ENCODE assay signal across 8 cellular contexts in the genomic region with DNA sequence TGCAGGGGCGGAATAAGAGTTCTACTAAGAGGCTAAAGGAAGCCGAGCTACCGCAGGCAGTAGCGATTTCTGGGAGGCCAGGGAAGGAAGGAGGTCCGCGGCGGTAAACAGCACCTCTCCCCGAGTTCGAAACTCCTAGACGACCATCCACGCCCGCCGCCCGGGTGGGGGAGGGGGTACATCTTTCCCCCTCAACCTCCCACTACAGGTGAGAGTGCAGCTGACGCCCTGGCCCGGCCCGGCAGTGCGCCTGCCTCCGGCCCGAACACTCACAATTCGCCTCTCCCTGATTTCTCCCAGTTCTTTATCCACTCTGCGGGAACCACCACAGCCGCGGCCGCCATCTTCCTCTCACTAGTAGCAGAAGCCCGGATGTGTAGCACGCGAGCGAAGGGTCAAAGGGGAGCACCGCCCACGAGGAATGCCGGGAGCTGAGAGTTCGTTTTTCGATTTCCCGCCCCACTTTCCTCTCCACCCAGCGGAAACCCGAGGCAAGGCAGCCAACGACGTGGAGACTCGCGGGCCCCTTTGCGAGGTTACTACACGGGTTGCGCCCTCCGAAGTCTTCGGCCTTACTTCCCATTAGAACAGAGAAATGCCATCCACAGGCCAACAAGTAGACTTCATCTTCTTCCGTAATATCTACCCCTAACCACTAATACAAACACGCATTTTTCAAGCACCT. TPM values are rescaled to one million over a fixed set of nuclear protein-coding genes. Genes with fewer than 3 reads are reported as not detected.
DNase-seq lines count a peak whose midpoint lies in the region; ATAC-seq and TF ChIP-seq lines count a peak whose summit lies in the region.

A gene with protein sequence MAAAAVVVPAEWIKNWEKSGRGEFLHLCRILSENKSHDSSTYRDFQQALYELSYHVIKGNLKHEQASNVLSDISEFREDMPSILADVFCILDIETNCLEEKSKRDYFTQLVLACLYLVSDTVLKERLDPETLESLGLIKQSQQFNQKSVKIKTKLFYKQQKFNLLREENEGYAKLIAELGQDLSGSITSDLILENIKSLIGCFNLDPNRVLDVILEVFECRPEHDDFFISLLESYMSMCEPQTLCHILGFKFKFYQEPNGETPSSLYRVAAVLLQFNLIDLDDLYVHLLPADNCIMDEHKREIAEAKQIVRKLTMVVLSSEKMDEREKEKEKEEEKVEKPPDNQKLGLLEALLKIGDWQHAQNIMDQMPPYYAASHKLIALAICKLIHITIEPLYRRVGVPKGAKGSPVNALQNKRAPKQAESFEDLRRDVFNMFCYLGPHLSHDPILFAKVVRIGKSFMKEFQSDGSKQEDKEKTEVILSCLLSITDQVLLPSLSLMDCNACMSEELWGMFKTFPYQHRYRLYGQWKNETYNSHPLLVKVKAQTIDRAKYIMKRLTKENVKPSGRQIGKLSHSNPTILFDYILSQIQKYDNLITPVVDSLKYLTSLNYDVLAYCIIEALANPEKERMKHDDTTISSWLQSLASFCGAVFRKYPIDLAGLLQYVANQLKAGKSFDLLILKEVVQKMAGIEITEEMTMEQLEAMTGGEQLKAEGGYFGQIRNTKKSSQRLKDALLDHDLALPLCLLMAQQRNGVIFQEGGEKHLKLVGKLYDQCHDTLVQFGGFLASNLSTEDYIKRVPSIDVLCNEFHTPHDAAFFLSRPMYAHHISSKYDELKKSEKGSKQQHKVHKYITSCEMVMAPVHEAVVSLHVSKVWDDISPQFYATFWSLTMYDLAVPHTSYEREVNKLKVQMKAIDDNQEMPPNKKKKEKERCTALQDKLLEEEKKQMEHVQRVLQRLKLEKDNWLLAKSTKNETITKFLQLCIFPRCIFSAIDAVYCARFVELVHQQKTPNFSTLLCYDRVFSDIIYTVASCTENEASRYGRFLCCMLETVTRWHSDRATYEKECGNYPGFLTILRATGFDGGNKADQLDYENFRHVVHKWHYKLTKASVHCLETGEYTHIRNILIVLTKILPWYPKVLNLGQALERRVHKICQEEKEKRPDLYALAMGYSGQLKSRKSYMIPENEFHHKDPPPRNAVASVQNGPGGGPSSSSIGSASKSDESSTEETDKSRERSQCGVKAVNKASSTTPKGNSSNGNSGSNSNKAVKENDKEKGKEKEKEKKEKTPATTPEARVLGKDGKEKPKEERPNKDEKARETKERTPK (N-terminal part only) (minus strand): TSS at position 374 of the 685 bp plus-strand sequence. CDS start 30 bp downstream, at position 344.

- intact Hi-C loops in naive thymus-derived CD4-positive, alpha-beta T cell (cut with micrococcal nuclease), result loop anchor here in 1 of 2 donors (2.0 to 10.0 kb wide), 3 partner anchors 228 to 612 kb away; partner anchors contain the start of genes SH2D1A and STAG2

- H3K4me3 Mint-ChIP-seq in naive thymus-derived CD4-positive, alpha-beta T cell, result peak within 1 kb of the TSS; percentile 84 to 98 (median 94)
- H3K4me3 Mint-ChIP-seq in stimulated activated naive B cell treated with anti-CD40 and anti-IgM and Interleukin-4, amounts not matched to agents 10 μg/mL and 1 μg/mL and 100 μg/mL, for 72 hours, result peak within 1 kb of the TSS; percentile 85 to 98

- H3K36me3 ChIP-seq in Karpas-422 (ENCODE audit: insufficient read depth, low read length) (peaks cover 5% of the 10 kb centered on the region), fibroblast of lung (ENCODE audit: control insufficient read depth, insufficient read depth, low read length) (no peaks in the 10 kb centered on the region)
- peaks cover 0 to 7% (median 0%) of the 10 kb centered on the region in 3 experiments for H3K36me3 ChIP-seq in naive thymus-derived CD4-positive, alpha-beta T cell (ENCODE audit: control insufficient read depth in 2 of 3, insufficient read depth in 3 of 3, low read length in 3 of 3)

- H3K4me3 ChIP-seq in Karpas-422 (ENCODE audit: low read length) (peak within 1 kb of the TSS; percentile 90), fibroblast of lung (replicated peaks in 1 of 4; ENCODE audit: control extremely low read depth in 1 of 4, insufficient read depth in 1 of 4, low read depth in 3 of 4, low read length in 4 of 4) (peak within 1 kb of the TSS; percentile 71 to 85 (median 78))
- H3K4me3 ChIP-seq in naive thymus-derived CD4-positive, alpha-beta T cell (ENCODE audit: low read length), result peak within 1 kb of the TSS; percentile 82

- peak within 1 kb of the TSS; percentile 70 for H3K4me2 ChIP-seq in Karpas-422 (ENCODE audit: low read depth, low read length, poor library complexity, severe bottlenecking)
- peak within 1 kb of the TSS; percentile 82 for H3K4me2 ChIP-seq in fibroblast of lung (ENCODE audit: extremely low read depth, insufficient read depth, low read length)

- peaks cover 54% of the 10 kb centered on the region for H3K79me2 ChIP-seq in Karpas-422 (ENCODE audit: low read length)
- H3K79me2 ChIP-seq in fibroblast of lung (ENCODE audit: control insufficient read depth, insufficient read depth, low read length), result peaks cover 50% of the 10 kb centered on the region

- CTCF ChIA-PET in naive thymus-derived CD4-positive, alpha-beta T cell (lab: Charles Lee), result no interaction called here

- H3K9me3 ChIP-seq in Karpas-422 (ENCODE audit: low read length), result no peaks in the 10 kb centered on the region
- no peaks in the 10 kb centered on the region for H3K9me3 ChIP-seq in fibroblast of lung (ENCODE audit: control insufficient read depth, insufficient read depth, low read depth, low read length)
- no peaks in the 10 kb centered on the region for H3K9me3 ChIP-seq in naive thymus-derived CD4-positive, alpha-beta T cell (ENCODE audit: control insufficient read depth in 2 of 3, low read length in 3 of 3)

- peaks cover 0 to 7% (median 0%) of the 10 kb centered on the region in 11 donors for H3K9me3 Mint-ChIP-seq in naive thymus-derived CD4-positive, alpha-beta T cell
- H3K9me3 Mint-ChIP-seq in stimulated activated naive B cell treated with anti-CD40 and anti-IgM and Interleukin-4, amounts not matched to agents 10 μg/mL and 1 μg/mL and 100 μg/mL, for 72 hours, result peaks cover 0 to 4% of the 10 kb centered on the region in 2 donors

- TF ChIP-seq CTCF in fibroblast of lung (conservative IDR thresholded peaks at IDR 0.05 in 1 of 2, IDR thresholded peaks at IDR 0.05 in 1 of 2; ENCODE audit: low read depth in 1 of 2, low read length in 2 of 2), result peak; percentile 36 to 44

- H3K4me1 Mint-ChIP-seq in naive thymus-derived CD4-positive, alpha-beta T cell, result peaks cover 14 to 49% (median 40%) of the 10 kb centered on the region in 7 donors
- H3K4me1 Mint-ChIP-seq in stimulated activated naive B cell treated with anti-CD40 and anti-IgM and Interleukin-4, amounts not matched to agents 10 μg/mL and 1 μg/mL and 100 μg/mL, for 72 hours, result peaks cover 5 to 20% of the 10 kb centered on the region in 2 donors

- H3K4me1 ChIP-seq in Karpas-422 (ENCODE audit: low read length) (peaks cover 30% of the 10 kb centered on the region), fibroblast of lung (ENCODE audit: control insufficient read depth, extremely low read depth, insufficient read depth, low read length) (no peaks in the 10 kb centered on the region)
- peaks cover 0 to 9% of the 10 kb centered on the region in 2 donors for H3K4me1 ChIP-seq in naive thymus-derived CD4-positive, alpha-beta T cell (ENCODE audit: control insufficient read depth in 2 of 2, insufficient read depth in 2 of 2, low read length in 2 of 2)

- H3K27ac Mint-ChIP-seq in naive thymus-derived CD4-positive, alpha-beta T cell, result peak within 1 kb of the TSS; percentile 84 to 95 (median 93)
- peak within 1 kb of the TSS; percentile 90 for H3K27ac Mint-ChIP-seq in stimulated activated naive B cell treated with anti-CD40 and anti-IgM and Interleukin-4, amounts not matched to agents 10 μg/mL and 1 μg/mL and 100 μg/mL, for 72 hours

- no peaks in the 10 kb centered on the region for H3K27me3 Mint-ChIP-seq in naive thymus-derived CD4-positive, alpha-beta T cell
- H3K27me3 Mint-ChIP-seq in stimulated activated naive B cell treated with anti-CD40 and anti-IgM and Interleukin-4, amounts not matched to agents 10 μg/mL and 1 μg/mL and 100 μg/mL, for 72 hours, result no peaks in the 10 kb centered on the region

- peaks cover 5% of the 10 kb centered on the region; the same call in 1 of the 2 replicates for H4K20me1 ChIP-seq in Karpas-422 (ENCODE audit: insufficient read depth, low read depth, low read length)
- no peaks in the 10 kb centered on the region for H4K20me1 ChIP-seq in fibroblast of lung (ENCODE audit: control insufficient read depth, extremely low read depth, insufficient read depth, low read length)

- POLR2A ChIA-PET in naive thymus-derived CD4-positive, alpha-beta T cell (lab: Charles Lee), result interaction anchor here (0.6 kb wide), 1 partner anchor 80 kb away, joined by 4 read pairs; no protein-coding TSS in a partner anchor

- peak within 1 kb of the TSS; percentile 90 for H3K9ac ChIP-seq in Karpas-422 (ENCODE audit: low read length)
- H3K9ac ChIP-seq in fibroblast of lung (ENCODE audit: insufficient read depth, low read length), result peak within 1 kb of the TSS; percentile 79

- H3K27ac ChIP-seq in Karpas-422 (ENCODE audit: low read length), result peak within 1 kb of the TSS; percentile 51; the same call in 1 of the 2 replicates
- H3K27ac ChIP-seq in fibroblast of lung (ENCODE audit: insufficient read depth, low read length), result peak within 1 kb of the TSS; percentile 84
- peak within 1 kb of the TSS; percentile 83 for H3K27ac ChIP-seq in naive thymus-derived CD4-positive, alpha-beta T cell (ENCODE audit: low read depth, low read length)

- no peaks in the 10 kb centered on the region for H3K9me2 ChIP-seq in Karpas-422 (replicated peaks; ENCODE audit: insufficient read depth, low read length)

- DNase-seq in Daoy (ENCODE audit: low read depth) (peak; percentile 86), Karpas-422 (peak; percentile 90), RPMI7951 (ENCODE audit: low read depth) (peak; percentile 82), fibroblast of lung (ENCODE audit: low read depth in 2 of 2) (peak; percentile 79 to 84)
- peak; percentile 43 to 58 for DNase-seq in activated T-helper 1 cell treated with anti-CD3 and anti-CD28 coated beads, Interleukin-2, amount 50 U/mL, for 16 hours (ENCODE audit: low read depth in 1 of 2, low spot score in 1 of 2)
- peak; percentile 47 to 77 (median 69) for DNase-seq in naive thymus-derived CD4-positive, alpha-beta T cell
- DNase-seq in stimulated activated naive B cell treated with anti-CD40 and anti-IgM and Interleukin-4, amounts not matched to agents 10 μg/mL and 1 μg/mL and 100 μg/mL, for 72 hours, result peak; percentile 70

- H2AFZ ChIP-seq in Karpas-422 (ENCODE audit: low read length) (peak within 1 kb of the TSS; percentile 56), fibroblast of lung (ENCODE audit: low read length) (peak within 1 kb of the TSS; percentile 50)

- peaks cover 0 to 2% (median 0%) of the 10 kb centered on the region in 5 donors for H3K36me3 Mint-ChIP-seq in naive thymus-derived CD4-positive, alpha-beta T cell
- H3K36me3 Mint-ChIP-seq in stimulated activated naive B cell treated with anti-CD40 and anti-IgM and Interleukin-4, amounts not matched to agents 10 μg/mL and 1 μg/mL and 100 μg/mL, for 72 hours, result peaks cover 1 to 8% of the 10 kb centered on the region in 2 donors

- no peaks in the 10 kb centered on the region for H3K27me3 ChIP-seq in Karpas-422 (ENCODE audit: low read length)
- no peaks in the 10 kb centered on the region for H3K27me3 ChIP-seq in fibroblast of lung (ENCODE audit: control insufficient read depth, insufficient read depth, low read length)
- H3K27me3 ChIP-seq in naive thymus-derived CD4-positive, alpha-beta T cell (ENCODE audit: control insufficient read depth in 2 of 2, insufficient read depth in 2 of 2, low read length in 2 of 2), result no peaks in the 10 kb centered on the region

- ATAC-seq in GM21786 (IDR thresholded peaks at IDR 0.05; ENCODE audit: unreplicated experiment), result peak; percentile 85
- peak; percentile 97 for ATAC-seq in naive thymus-derived CD4-positive, alpha-beta T cell
- ATAC-seq in stimulated activated naive B cell treated with anti-CD40 and anti-IgM and Interleukin-4, amounts not matched to agents 10 μg/mL and 1 μg/mL and 100 μg/mL, for 72 hours (replicated peaks), result peak; percentile 91 to 92

RNA-seq across cellular contexts. Expression of the gene that starts here (rescaled TPM):
- total RNA-seq in Daoy (2014; rRNA removed; shearing (Covaris generic)), result 44.4 and 51.3 TPM in 2 replicates
- 86.1 and 136 TPM in 2 replicates for total RNA-seq in Karpas-422 (2014; rRNA removed; shearing (Covaris generic); ENCODE audit: low replicate concordance)
- 33.1 and 57.4 TPM in 2 replicates for total RNA-seq in RPMI7951 (2014; rRNA removed; shearing (Covaris generic))
- 54.7 and 62.9 TPM in 2 replicates for total RNA-seq in fibroblast of lung
- 64.1 and 70.0 TPM in 2 replicates for polyA plus RNA-seq in fibroblast of lung
- polyA plus RNA-seq in fibroblast of lung (2012), result 33.8 and 37.5 TPM in 2 replicates
- polyA minus RNA-seq in fibroblast of lung (ENCODE audit: low replicate concordance), result 3.9 and 6.6 TPM in 2 replicates
- total RNA-seq in naive thymus-derived CD4-positive, alpha-beta T cell, result 100 to 1,000 TPM in 2 of 5 experiments, 10 to 100 TPM in 3; 78.7 to 124 (median 92.4) TPM
- 10 to 100 TPM; 36.3 to 39.0 TPM for polyA plus RNA-seq in naive thymus-derived CD4-positive, alpha-beta T cell

Comparison
In these comparisons a context has a peak if more than half of its experiments do, and no peak if none do; other contexts are left out.
1. Peak in every context shown above with its lines: DNase-seq, ATAC-seq, H3K4me3 ChIP-seq and H3K27ac ChIP-seq.